In the genomic region with DNA sequence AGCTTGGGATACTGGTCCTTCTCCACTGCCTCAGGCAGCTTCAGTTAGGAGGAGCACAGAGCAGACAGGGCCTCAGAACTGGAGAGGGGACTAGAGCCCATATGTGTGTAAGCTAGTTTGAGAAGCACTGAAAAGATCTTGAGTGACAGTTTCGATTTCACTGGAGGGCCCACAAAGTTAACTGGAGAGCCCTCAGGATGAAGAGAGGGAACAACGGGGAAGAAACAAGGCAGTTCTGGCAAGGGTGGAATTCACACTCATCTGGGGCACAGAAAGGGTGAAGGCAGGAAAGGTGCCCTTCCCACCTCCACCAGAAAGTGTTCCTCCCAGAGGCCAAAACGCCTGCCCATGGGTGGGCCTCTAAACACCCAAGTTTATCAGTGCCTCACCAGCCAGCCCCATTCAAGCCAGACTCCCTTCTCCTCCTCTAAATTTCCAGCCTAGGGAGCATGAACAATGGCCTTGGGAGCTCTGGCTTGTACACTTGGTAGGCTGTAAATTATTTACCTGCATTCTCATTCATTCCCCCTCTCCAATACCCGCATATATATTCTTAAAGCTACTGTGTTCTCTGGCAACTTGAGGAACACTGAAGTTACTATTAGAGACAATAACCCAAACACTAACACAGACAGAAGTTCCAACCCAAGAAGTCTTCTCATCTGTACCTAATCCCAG, we compare ENCODE assay signal across 16 cellular contexts. TPM values are rescaled to one million over a fixed set of nuclear protein-coding genes. Genes with fewer than 3 reads are reported as not detected.
DNase-seq lines count a peak whose midpoint lies in the region; ATAC-seq and TF ChIP-seq lines count a peak whose summit lies in the region.
"Had no signal": no experiment of that assay in that cellular context is flagged by ENCODE, and none has a peak within 500 bp of the region (broad histone marks: within the 10 kb centered on the region; RNA-seq: fewer than 3 reads in every experiment).

No MANE protein-coding gene starts in this region.

- H3K4me1 Mint-ChIP-seq in CD8-positive, alpha-beta memory T cell = peaks cover 34 to 67% (median 40%) of the 10 kb centered on the region in 3 donors

- POLR2A ChIA-PET in CD8-positive, alpha-beta memory T cell (lab: Charles Lee) = interaction anchor here (0.5 kb wide), 1 partner anchor 10 kb away, joined by 3 read pairs; no protein-coding TSS in a partner anchor

- intact Hi-C loops in tibial artery (cut with DNase I; ENCODE audit: low total_unique reads) (no loop called here), sciatic nerve (cut with DNase I) (no loop called here)

- peaks cover 25% of the 10 kb centered on the region for H3K27me3 ChIP-seq in OCI-LY3 (ENCODE audit: low read depth, low read length)
- H3K27me3 ChIP-seq in CD8-positive, alpha-beta memory T cell (ENCODE audit: insufficient read depth, low read length, poor library complexity, severe bottlenecking) = no peaks in the 10 kb centered on the region
- no peaks in the 10 kb centered on the region for H3K27me3 ChIP-seq in tibial artery
- H3K27me3 ChIP-seq: gastroesophageal sphincter had no signal

- no peaks in the 10 kb centered on the region for H3K27me3 Mint-ChIP-seq in CD8-positive, alpha-beta memory T cell

- ATAC-seq in GM18867 (IDR thresholded peaks at IDR 0.05; ENCODE audit: unreplicated experiment) (peak; percentile 16), sciatic nerve (no peak)
- ATAC-seq: gastroesophageal sphincter, left ventricle myocardium superior had no signal

- H3K9ac ChIP-seq in OCI-LY3 (ENCODE audit: low read length) = peak overlapping the region; percentile 7; the same call in 1 of the 2 replicates
- H3K9ac ChIP-seq: SK-N-SH had no signal

- no peaks in the 10 kb centered on the region for H3K9me3 ChIP-seq in OCI-LY3 (ENCODE audit: insufficient read depth, low read length)
- no peaks in the 10 kb centered on the region for H3K9me3 ChIP-seq in CD8-positive, alpha-beta memory T cell (ENCODE audit: low read length)
- no peaks in the 10 kb centered on the region for H3K9me3 ChIP-seq in tibial artery
- H3K9me3 ChIP-seq: gastroesophageal sphincter, SK-N-SH had no signal

- H3K27ac Mint-ChIP-seq in CD8-positive, alpha-beta memory T cell = peak overlapping the region in 2 of 8 donors; percentile 40 to 57

- H3K79me2 ChIP-seq in OCI-LY3 (ENCODE audit: low read length) = no peaks in the 10 kb centered on the region

- H3K9me3 Mint-ChIP-seq in CD8-positive, alpha-beta memory T cell = no peaks in the 10 kb centered on the region

- DNase-seq in ACHN (peak; percentile 68), kidney tubule cell (ENCODE audit: low spot score) (peak; percentile 87), amygdala (lab: John Stamatoyannopoulos, UW) (no peak), tibial artery (no peak), sciatic nerve (ENCODE audit: low spot score) (no peak)
- DNase-seq in CD8-positive, alpha-beta memory T cell = no peak
- DNase-seq: activated CD4-positive, alpha-beta T cell treated with anti-CD3 and anti-CD28 coated beads for 1 hour; left ventricle myocardium superior; NCI-H1092; NCI-H774; posterior cingulate gyrus; SK-N-SH; stimulated activated CD4-positive, alpha-beta T cell treated with anti-CD3 and anti-CD28 coated beads, Interleukin-4, amount 100 ng/mL, for 24 hours had no signal

- peak overlapping the region; percentile 71 for H3K4me2 ChIP-seq in OCI-LY3 (ENCODE audit: low read length)
- H3K4me2 ChIP-seq: SK-N-SH had no signal

- CTCF ChIA-PET in CD8-positive, alpha-beta memory T cell (lab: Charles Lee) = no interaction called here

- no peaks in the 10 kb centered on the region; the same call in 1 of the 2 replicates for H4K20me1 ChIP-seq in OCI-LY3 (ENCODE audit: insufficient read depth, low read length)

- H3K4me3 ChIP-seq in OCI-LY3 (ENCODE audit: low read length) (peak overlapping the region; percentile 48), tibial artery (no peak overlapping the region)
- H3K4me3 ChIP-seq in CD8-positive, alpha-beta memory T cell (ENCODE audit: low read length) = no peak overlapping the region
- H3K4me3 ChIP-seq: gastroesophageal sphincter had no signal

- H2AFZ ChIP-seq in OCI-LY3 (ENCODE audit: low read depth, low read length) = no peak overlapping the region

- H3K27ac ChIP-seq in OCI-LY3 (ENCODE audit: low read length) = no peak overlapping the region
- no peak overlapping the region for H3K27ac ChIP-seq in CD8-positive, alpha-beta memory T cell (ENCODE audit: low read depth, low read length)
- no peak overlapping the region for H3K27ac ChIP-seq in tibial artery

- peak overlapping the region in 1 of 7 donors; percentile 76 for H3K4me3 Mint-ChIP-seq in CD8-positive, alpha-beta memory T cell

- TF ChIP-seq CTCF in OCI-LY3 (IDR thresholded peaks at IDR 0.05; ENCODE audit: low read depth, low read length) (no peak), tibial artery (IDR thresholded peaks at IDR 0.05) (no peak)

- H3K4me1 ChIP-seq in OCI-LY3 (ENCODE audit: low read length) (peaks cover 46% of the 10 kb centered on the region), tibial artery (peaks cover 0 to 38% (median 20%) of the 10 kb centered on the region in 4 donors)
- peaks cover 15% of the 10 kb centered on the region for H3K4me1 ChIP-seq in CD8-positive, alpha-beta memory T cell (ENCODE audit: insufficient read depth, low read length)

- H3K36me3 ChIP-seq in OCI-LY3 (replicated peaks; ENCODE audit: low read depth, low read length) (peaks cover 25% of the 10 kb centered on the region), tibial artery (peaks cover 27 to 28% (median 28%) of the 10 kb centered on the region in 3 donors)
- H3K36me3 ChIP-seq in CD8-positive, alpha-beta memory T cell (ENCODE audit: insufficient read depth, low read length) = peaks cover 14% of the 10 kb centered on the region

- peaks cover 0 to 52% (median 16%) of the 10 kb centered on the region in 3 donors for H3K36me3 Mint-ChIP-seq in CD8-positive, alpha-beta memory T cell

- in situ Hi-C loops in ACHN (cut with HindIII; ENCODE audit: low pct_ligation_motif_present, low pct_unique_long_range_greater_than_20kb, low sequenced_read_pairs) = no loop called here

RNA-seq across cellular contexts. Expression of gene WDR91, which starts 3.4 kb away (rescaled TPM):
- total RNA-seq in CD8-positive, alpha-beta memory T cell = 10 to 100 TPM; 25.1 to 27.7 TPM
- polyA plus RNA-seq in CD8-positive, alpha-beta memory T cell = 5.7 TPM
- 32.7 TPM for total RNA-seq in sciatic nerve

RNA-seq across cellular contexts. Expression of gene STRA8, which starts 25.8 kb away (rescaled TPM):
- total RNA-seq in CD8-positive, alpha-beta memory T cell = not detected
- polyA plus RNA-seq in CD8-positive, alpha-beta memory T cell = not detected
- total RNA-seq in sciatic nerve = not detected
- total RNA-seq: gastroesophageal sphincter, left ventricle myocardium superior had no signal
- polyA plus RNA-seq: SK-N-SH had no signal

RNA-seq across cellular contexts. Expression of gene CYREN, which starts 37.4 kb away (rescaled TPM):
- 10 to 100 TPM; 77.2 to 79.9 TPM for total RNA-seq in CD8-positive, alpha-beta memory T cell
- polyA plus RNA-seq in CD8-positive, alpha-beta memory T cell = 45.4 TPM
- 39.8 TPM for total RNA-seq in sciatic nerve

Comparison
In these comparisons a context has a peak if more than half of its experiments do, and no peak if none do; other contexts are left out.
1. DNase-seq: peak in ACHN (single experiment) and kidney tubule cell (single experiment); none in CD8-positive, alpha-beta memory T cell (0 of 5), amygdala (0 of 56), tibial artery (0 of 2) and sciatic nerve (single experiment).